In genomic region chr4:87306056-87306455, GRCh38 we compare ENCODE assay signal across 23 cellular contexts. TPM values are rescaled to one million over a fixed set of nuclear protein-coding genes. Genes with fewer than 3 reads are reported as not detected.
A peak's percentile ranks its signal among the peaks of the same experiment; 100 is the strongest.
DNase-seq lines count a peak whose midpoint lies in the region; ATAC-seq and TF ChIP-seq lines count a peak whose summit lies in the region.
"Had no signal": no experiment of that assay in that cellular context is flagged by ENCODE, and none has a peak within 500 bp of the region (broad histone marks: within the 10 kb centered on the region; RNA-seq: fewer than 3 reads in every experiment).

No MANE protein-coding gene starts in this region.

- no peaks in the 10 kb centered on the region for H3K79me2 ChIP-seq in smooth muscle cell (ENCODE audit: low read depth)

- no peaks in the 10 kb centered on the region for H4K20me1 ChIP-seq in smooth muscle cell (ENCODE audit: low read depth)

- H3K27me3 ChIP-seq in smooth muscle cell (ENCODE audit: low read depth): no peaks in the 10 kb centered on the region
- H3K27me3 ChIP-seq: breast epithelium, sigmoid colon, SJCRH30, tibial nerve had no signal

- 97% methylated on average over 1 of the region's 1 CpG for whole genome bisulfite sequencing in smooth muscle cell (ENCODE audit: low lambda C conversion rate)

- no peak overlapping the region for H2AFZ ChIP-seq in smooth muscle cell (ENCODE audit: low read depth)

- H3K4me3 Mint-ChIP-seq in stimulated activated effector memory CD8-positive, alpha-beta T cell treated with anti-CD3 and anti-CD28 coated beads, Interleukin-12 subunit alpha, Interleukin-12 subunit beta, amount 100 ng/mL, for 72 hours: no peak overlapping the region
- H3K4me3 Mint-ChIP-seq: activated CD8-positive, alpha-beta memory T cell treated with anti-CD3 and anti-CD28 coated beads, Interleukin-2, amount 10 ng/mL, durations not matched to agents 7 days and 5 days; T-helper 1 cell treated with Interleukin-12 subunit alpha and Interleukin-12 subunit beta and Interleukin-4 antibody, amounts not matched to agents 30 μg/mL and 1 μg/mL, for 36 hours had no signal

- DNase-seq in stimulated activated effector memory CD8-positive, alpha-beta T cell treated with anti-CD3 and anti-CD28 coated beads, Interleukin-12 subunit alpha, Interleukin-12 subunit beta, amount 100 ng/mL, for 72 hours (ENCODE audit: low spot score in 2 of 2): no peak
- DNase-seq in putamen (ENCODE audit: low spot score) (no peak), smooth muscle cell (lab: John Stamatoyannopoulos, UW; ENCODE audit: unreplicated experiment) (no peak), EL (no peak)
- DNase-seq: activated CD4-positive, alpha-beta T cell treated with anti-CD3 and anti-CD28 coated beads for 48 hours; activated CD8-positive, alpha-beta memory T cell treated with anti-CD3 and anti-CD28 coated beads, Interleukin-2, amount 10 ng/mL, durations not matched to agents 7 days and 5 days; activated naive CD4-positive, alpha-beta T cell treated with anti-CD3 and anti-CD28 coated beads, Interleukin-2, amount 50 U/mL, for 16 hours; amygdala; effector CD4-positive, alpha-beta T cell; IMR-90; NCI-H1092; NCI-H187 treated with DMSO at 0.1 percent for 48 hours; NCI-H526 treated with DMSO at 0.1 percent for 48 hours; sigmoid colon; SJCRH30 had no signal

- no peak overlapping the region for H3K27ac ChIP-seq in smooth muscle cell (ENCODE audit: low read depth)
- H3K27ac ChIP-seq: breast epithelium, epithelial cell of prostate, sigmoid colon, SJCRH30, tibial nerve had no signal

- H3K4me1 Mint-ChIP-seq in stimulated activated effector memory CD8-positive, alpha-beta T cell treated with anti-CD3 and anti-CD28 coated beads, Interleukin-12 subunit alpha, Interleukin-12 subunit beta, amount 100 ng/mL, for 72 hours: no peaks in the 10 kb centered on the region

- no peaks in the 10 kb centered on the region for H3K36me3 ChIP-seq in smooth muscle cell (ENCODE audit: low read depth)
- H3K36me3 ChIP-seq: breast epithelium, sigmoid colon, SJCRH30 had no signal

- no peaks in the 10 kb centered on the region for H3K9me3 Mint-ChIP-seq in stimulated activated effector memory CD8-positive, alpha-beta T cell treated with anti-CD3 and anti-CD28 coated beads, Interleukin-12 subunit alpha, Interleukin-12 subunit beta, amount 100 ng/mL, for 72 hours
- H3K9me3 Mint-ChIP-seq: T-helper 1 cell treated with Interleukin-12 subunit alpha and Interleukin-12 subunit beta and Interleukin-4 antibody, amounts not matched to agents 30 μg/mL and 1 μg/mL, for 36 hours had no signal

- H3K36me3 Mint-ChIP-seq in stimulated activated effector memory CD8-positive, alpha-beta T cell treated with anti-CD3 and anti-CD28 coated beads, Interleukin-12 subunit alpha, Interleukin-12 subunit beta, amount 100 ng/mL, for 72 hours: no peaks in the 10 kb centered on the region
- H3K36me3 Mint-ChIP-seq: activated CD8-positive, alpha-beta memory T cell treated with anti-CD3 and anti-CD28 coated beads, Interleukin-2, amount 10 ng/mL, durations not matched to agents 7 days and 5 days had no signal

- H3K27ac Mint-ChIP-seq in stimulated activated effector memory CD8-positive, alpha-beta T cell treated with anti-CD3 and anti-CD28 coated beads, Interleukin-12 subunit alpha, Interleukin-12 subunit beta, amount 100 ng/mL, for 72 hours: no peak overlapping the region
- H3K27ac Mint-ChIP-seq: activated CD8-positive, alpha-beta memory T cell treated with anti-CD3 and anti-CD28 coated beads, Interleukin-2, amount 10 ng/mL, durations not matched to agents 7 days and 5 days; progenitor cell of endocrine pancreas; T-helper 1 cell treated with Interleukin-12 subunit alpha and Interleukin-12 subunit beta and Interleukin-4 antibody, amounts not matched to agents 30 μg/mL and 1 μg/mL, for 36 hours had no signal

- no peak overlapping the region for H3K4me2 ChIP-seq in smooth muscle cell

- no peak overlapping the region for H3K4me3 ChIP-seq in smooth muscle cell
- H3K4me3 ChIP-seq: breast epithelium, sigmoid colon, SJCRH30, tibial nerve had no signal

- no peak overlapping the region for H3K9ac ChIP-seq in smooth muscle cell (ENCODE audit: low read depth)

- ATAC-seq in GM18519 (IDR thresholded peaks at IDR 0.05; ENCODE audit: low FRiP score, unreplicated experiment): peak; percentile 72
- peak; percentile 67 for ATAC-seq in GM21529 (IDR thresholded peaks at IDR 0.05; ENCODE audit: unreplicated experiment)
- ATAC-seq in HG03432 (IDR thresholded peaks at IDR 0.05; ENCODE audit: unreplicated experiment): peak; percentile 52
- peak; percentile 79 for ATAC-seq in stimulated activated effector memory CD8-positive, alpha-beta T cell treated with anti-CD3 and anti-CD28 coated beads, Interleukin-12 subunit alpha, Interleukin-12 subunit beta, amount 100 ng/mL, for 72 hours
- ATAC-seq: activated CD8-positive, alpha-beta memory T cell treated with anti-CD3 and anti-CD28 coated beads, Interleukin-2, amount 10 ng/mL, durations not matched to agents 7 days and 5 days had no signal

- no peak for TF ChIP-seq CTCF in smooth muscle cell (IDR thresholded peaks at IDR 0.05; ENCODE audit: borderline replicate concordance, insufficient read depth, poor library complexity, severe bottlenecking)

- H3K9me3 ChIP-seq in smooth muscle cell (replicated peaks; ENCODE audit: low read depth): no peaks in the 10 kb centered on the region
- H3K9me3 ChIP-seq: breast epithelium, sigmoid colon, SJCRH30, tibial nerve had no signal

- no peaks in the 10 kb centered on the region for H3F3A ChIP-seq in smooth muscle cell (ENCODE audit: low read depth)

- H3K4me1 ChIP-seq in smooth muscle cell (ENCODE audit: low read depth): no peaks in the 10 kb centered on the region
- H3K4me1 ChIP-seq: breast epithelium, SJCRH30, tibial nerve had no signal

RNA-seq across cellular contexts. Expression of gene HSD17B13, which starts 16.6 kb away (rescaled TPM):
- not detected in 2 replicates for total RNA-seq in smooth muscle cell
- not detected in 2 replicates for polyA plus RNA-seq in smooth muscle cell
- total RNA-seq: IMR-90, SJCRH30 had no signal
- polyA plus RNA-seq: IMR-90 had no signal
